ENCODE assay signal across 19 cellular contexts in genomic region chr3:105610473-105610872, GRCh38.
DNase-seq lines count a peak whose midpoint lies in the region; ATAC-seq and TF ChIP-seq lines count a peak whose summit lies in the region.
"Had no signal": no experiment of that assay in that cellular context is flagged by ENCODE, and none has a peak within 500 bp of the region (broad histone marks: within the 10 kb centered on the region; RNA-seq: fewer than 3 reads in every experiment).

No MANE protein-coding gene starts in this region.

- no peaks in the 10 kb centered on the region for H3K4me1 ChIP-seq in left lung
- H3K4me1 ChIP-seq: BLaER1 had no signal

- peak; percentile 22 for DNase-seq in NCI-H748 (lab: John Stamatoyannopoulos, UW; ENCODE audit: unreplicated experiment)
- no peak for DNase-seq in NCI-H748 treated with DMSO at 0.1 percent for 48 hours (lab: John Stamatoyannopoulos, UW)
- DNase-seq in NCI-H2171 (lab: John Stamatoyannopoulos, UW): peak; percentile 32
- DNase-seq in left lung: no peak
- DNase-seq in NCI-H187 (lab: John Stamatoyannopoulos, UW): no peak
- DNase-seq in caudate nucleus (lab: John Stamatoyannopoulos, UW): no peak
- DNase-seq: CD8-positive, alpha-beta memory T cell; GDM1; H9; IMR-90; NCI-H146; NCI-H2107; NCI-H446 treated with DMSO at 0.1 percent for 48 hours; PC-9; SIG-M5 had no signal

- H3K9me3 ChIP-seq in left lung: no peaks in the 10 kb centered on the region
- H3K9me3 ChIP-seq: BLaER1 had no signal

- no peaks in the 10 kb centered on the region for H3K27me3 ChIP-seq in left lung
- H3K27me3 ChIP-seq: BLaER1 had no signal

- ATAC-seq in left lung: peak; percentile 53
- ATAC-seq in HG03139 (IDR thresholded peaks at IDR 0.05; ENCODE audit: unreplicated experiment): no peak

- no peak for TF ChIP-seq CTCF in left lung (IDR thresholded peaks at IDR 0.05)

- no peaks in the 10 kb centered on the region for H3K36me3 ChIP-seq in left lung
- H3K36me3 ChIP-seq: BLaER1 had no signal

- H3K27ac ChIP-seq in left lung (no peak overlapping the region), caudate nucleus (ENCODE audit: low read depth, low read length) (no peak overlapping the region)
- H3K27ac ChIP-seq: BLaER1, HL-60, RWPE1 had no signal

- intact Hi-C loops in left lung (cut with DNase I): no loop called here

- no peak overlapping the region for H3K4me3 ChIP-seq in left lung
- H3K4me3 ChIP-seq: BLaER1, PC-9 had no signal

Comparison
In these comparisons a context has a peak if more than half of its experiments do, and no peak if none do; other contexts are left out.
1. DNase-seq: peak in NCI-H748 (single experiment) and NCI-H2171 (single experiment); none in NCI-H748 treated with DMSO at 0.1 percent for 48 hours (single experiment), left lung (0 of 2), NCI-H187 (0 of 2) and caudate nucleus (0 of 61).